In genomic region chr10:3774814-3775670, GRCh38 we compare ENCODE assay signal across 8 cellular contexts.
A peak's percentile ranks its signal among the peaks of the same experiment; 100 is the strongest.
DNase-seq lines count a peak whose midpoint lies in the region; ATAC-seq lines count a peak whose summit lies in the region.

No MANE protein-coding gene starts in this region.

- no peak overlapping the region for H3K4me3 Mint-ChIP-seq in memory B cell

- peaks cover 0 to 8% (median 0%) of the 10 kb centered on the region in 11 experiments; a peak in 4 of 22 replicates for H3K9me3 ChIP-seq in BLaER1 treated with 17β-estradiol and CSF1 and Interleukin-3, amounts not matched to agents 10 nM and 100 nM (replicated peaks in 1 of 11)

- ATAC-seq in memory B cell (ENCODE audit: low read depth): peak; percentile 9
- ATAC-seq in HG03196 (IDR thresholded peaks at IDR 0.05; ENCODE audit: unreplicated experiment): no peak
- no peak for ATAC-seq in GM19397 (IDR thresholded peaks at IDR 0.05; ENCODE audit: unreplicated experiment)

- peak overlapping the region; percentile 11 to 100 (median 67); a peak in 19 of 22 replicates for H3K27ac ChIP-seq in BLaER1 treated with 17β-estradiol and CSF1 and Interleukin-3, amounts not matched to agents 10 nM and 100 nM

- peak overlapping the region in 3 of 11 experiments; percentile 15 to 69 (median 59); a peak in 3 of 22 replicates for H3K9ac ChIP-seq in BLaER1 treated with 17β-estradiol and CSF1 and Interleukin-3, amounts not matched to agents 10 nM and 100 nM

- no peaks in the 10 kb centered on the region for H3K9me3 Mint-ChIP-seq in memory B cell

- peaks cover 38 to 57% (median 55%) of the 10 kb centered on the region in 11 experiments for H4K20me1 ChIP-seq in BLaER1 treated with 17β-estradiol and CSF1 and Interleukin-3, amounts not matched to agents 10 nM and 100 nM

- H3K4me1 Mint-ChIP-seq in memory B cell: peaks cover 20% of the 10 kb centered on the region

- H3K27me3 Mint-ChIP-seq in memory B cell: no peaks in the 10 kb centered on the region

- H3K4me2 ChIP-seq in BLaER1 treated with 17β-estradiol and CSF1 and Interleukin-3, amounts not matched to agents 10 nM and 100 nM: peak overlapping the region in 7 of 11 experiments; percentile 9 to 97 (median 68); a peak in 8 of 22 replicates

- H3K36me3 ChIP-seq in BLaER1 treated with 17β-estradiol and CSF1 and Interleukin-3, amounts not matched to agents 10 nM and 100 nM: peaks cover 43 to 65% (median 56%) of the 10 kb centered on the region in 11 experiments

- no peak overlapping the region for H3K4me3 ChIP-seq in BLaER1 treated with 17β-estradiol and CSF1 and Interleukin-3, amounts not matched to agents 10 nM and 100 nM

- H3K27ac Mint-ChIP-seq in memory B cell: peak overlapping the region; percentile 100

- peak; percentile 80 for DNase-seq in NCI-H2227 (lab: John Stamatoyannopoulos, UW; ENCODE audit: unreplicated experiment)
- DNase-seq in cerebellar cortex (ENCODE audit: low spot score): peak; percentile 39
- peak in 1 of 2 donors; percentile 22 for DNase-seq in memory B cell (ENCODE audit: low spot score in 2 of 2)
- no peak for DNase-seq in AML-193 (lab: John Stamatoyannopoulos, UW)
- no peak for DNase-seq in iPS-NIHi7 (ENCODE audit: extremely low spot score)

- peaks cover 39 to 61% (median 52%) of the 10 kb centered on the region in 10 experiments for H3K4me1 ChIP-seq in BLaER1 treated with 17β-estradiol and CSF1 and Interleukin-3, amounts not matched to agents 10 nM and 100 nM

- H3K36me3 Mint-ChIP-seq in memory B cell: peaks cover 32% of the 10 kb centered on the region

- H3K27me3 ChIP-seq in BLaER1 treated with 17β-estradiol and CSF1 and Interleukin-3, amounts not matched to agents 10 nM and 100 nM: no peaks in the 10 kb centered on the region

Comparison
In these comparisons a context has a peak if more than half of its experiments do, and no peak if none do; other contexts are left out.
1. DNase-seq: peak in NCI-H2227 (single experiment) and cerebellar cortex (single experiment); none in AML-193 (0 of 2) and iPS-NIHi7 (single experiment).